ENCODE assay signal across 10 cellular contexts in genomic region chr17:45722161-45722560, GRCh38.
DNase-seq lines count a peak whose midpoint lies in the region; ATAC-seq and TF ChIP-seq lines count a peak whose summit lies in the region.
"Had no signal": no experiment of that assay in that cellular context is flagged by ENCODE, and none has a peak within 500 bp of the region (broad histone marks: within the 10 kb centered on the region; RNA-seq: fewer than 3 reads in every experiment).

No MANE protein-coding gene starts in this region.

- ATAC-seq in effector memory CD8-positive, alpha-beta T cell (replicated peaks) = no peak
- no peak for ATAC-seq in HG02571 (IDR thresholded peaks at IDR 0.05; ENCODE audit: unreplicated experiment)

- H3K27me3 Mint-ChIP-seq in nephron (ENCODE audit: low read depth) = peaks cover 56% of the 10 kb centered on the region
- peaks cover 66 to 83% of the 10 kb centered on the region in 2 donors for H3K27me3 Mint-ChIP-seq in effector memory CD8-positive, alpha-beta T cell

- peak; percentile 23 for DNase-seq in EL
- DNase-seq in NCI-H1092 treated with DMSO at 0.1 percent for 48 hours (lab: John Stamatoyannopoulos, UW) = peak; percentile 29
- DNase-seq in cerebellum (ENCODE audit: low spot score) = peak; percentile 42
- no peak for DNase-seq in effector memory CD8-positive, alpha-beta T cell
- no peak for DNase-seq in NCI-H2081 treated with DMSO at 0.1 percent for 48 hours (lab: John Stamatoyannopoulos, UW)
- DNase-seq in SW 1271 (lab: John Stamatoyannopoulos, UW) = no peak
- DNase-seq: activated naive CD4-positive, alpha-beta T cell treated with anti-CD3 and anti-CD28 coated beads for 36 hours; heart left ventricle had no signal

- peaks cover 10% of the 10 kb centered on the region for H3K9me3 Mint-ChIP-seq in nephron
- no peaks in the 10 kb centered on the region for H3K9me3 Mint-ChIP-seq in effector memory CD8-positive, alpha-beta T cell

- H3K27ac Mint-ChIP-seq in nephron = no peak overlapping the region
- H3K27ac Mint-ChIP-seq in effector memory CD8-positive, alpha-beta T cell = no peak overlapping the region
- H3K27ac Mint-ChIP-seq: activated naive CD4-positive, alpha-beta T cell treated with anti-CD3 and anti-CD28 coated beads for 36 hours had no signal

- H3K4me1 Mint-ChIP-seq in nephron = no peaks in the 10 kb centered on the region
- H3K4me1 Mint-ChIP-seq in effector memory CD8-positive, alpha-beta T cell (ENCODE audit: low read depth in 2 of 2) = no peaks in the 10 kb centered on the region

- no peaks in the 10 kb centered on the region for H3K36me3 Mint-ChIP-seq in nephron (ENCODE audit: low read depth)
- H3K36me3 Mint-ChIP-seq in effector memory CD8-positive, alpha-beta T cell (ENCODE audit: insufficient read depth) = peaks cover 3% of the 10 kb centered on the region

- TF ChIP-seq CTCF in nephron (IDR thresholded peaks at IDR 0.05; ENCODE audit: unreplicated experiment in 3 of 3) = peak; percentile 17 to 41 (median 31)

- no peak overlapping the region for H3K4me3 Mint-ChIP-seq in nephron
- no peak overlapping the region for H3K4me3 Mint-ChIP-seq in effector memory CD8-positive, alpha-beta T cell
- H3K4me3 Mint-ChIP-seq: activated naive CD4-positive, alpha-beta T cell treated with anti-CD3 and anti-CD28 coated beads for 36 hours had no signal

Comparison
In these comparisons a context has a peak if more than half of its experiments do, and no peak if none do; other contexts are left out.
1. DNase-seq: peak in EL (single experiment), NCI-H1092 treated with DMSO at 0.1 percent for 48 hours (single experiment) and cerebellum (single experiment); none in effector memory CD8-positive, alpha-beta T cell (0 of 3), NCI-H2081 treated with DMSO at 0.1 percent for 48 hours (single experiment) and SW 1271 (0 of 2).